In the genomic region with DNA sequence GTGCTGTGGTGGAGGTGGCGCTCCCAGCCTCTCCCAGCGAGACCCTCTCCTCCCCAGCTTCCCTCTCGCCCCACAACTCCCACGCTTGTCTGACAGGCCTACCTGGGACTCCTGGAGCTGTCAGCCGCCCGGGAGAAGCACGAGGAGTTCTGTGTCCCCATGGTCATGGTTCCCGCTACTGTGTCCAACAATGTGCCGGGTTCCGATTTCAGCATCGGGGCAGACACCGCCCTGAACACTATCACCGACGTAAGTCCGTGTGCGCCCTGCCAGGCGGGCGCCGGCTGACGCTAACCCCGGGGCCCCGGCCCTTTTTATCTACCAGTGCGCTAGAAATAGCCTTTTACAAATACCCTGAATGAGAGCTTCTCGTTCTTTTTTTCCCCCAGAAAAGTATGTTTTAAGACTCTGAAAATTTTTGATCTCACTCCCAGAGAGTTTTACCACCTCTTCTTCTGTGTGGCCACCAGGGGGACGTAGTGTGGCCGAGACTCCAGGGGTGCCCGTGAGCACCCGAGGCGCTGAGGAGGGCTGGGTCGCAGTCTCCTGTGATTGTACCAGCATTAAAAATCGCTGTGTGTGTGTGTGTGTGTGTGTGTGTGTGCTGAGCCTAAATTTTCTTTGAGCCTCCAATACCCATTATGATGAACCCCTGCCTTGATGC, we compare ENCODE assay signal across 9 cellular contexts. TPM values are rescaled to one million over a fixed set of nuclear protein-coding genes. Genes with fewer than 3 reads are reported as not detected.
DNase-seq lines count a peak whose midpoint lies in the region; TF ChIP-seq lines count a peak whose summit lies in the region.
"Had no signal": no experiment of that assay in that cellular context is flagged by ENCODE, and none has a peak within 500 bp of the region (broad histone marks: within the 10 kb centered on the region; RNA-seq: fewer than 3 reads in every experiment).

No MANE protein-coding gene starts in this region.

- DNase-seq in NCI-H82 (lab: John Stamatoyannopoulos, UW) (peak; percentile 37), NCI-H82 treated with DMSO at 0.1 percent for 48 hours (lab: John Stamatoyannopoulos, UW; ENCODE audit: unreplicated experiment) (no peak), PC-9 (no peak), fibroblast of gingiva (ENCODE audit: low read depth) (peak; percentile 32), smooth muscle cell (lab: John Stamatoyannopoulos, UW; ENCODE audit: unreplicated experiment) (no peak), LoVo (ENCODE audit: low spot score) (no peak), SHP77 (lab: John Stamatoyannopoulos, UW) (no peak)
- DNase-seq in activated CD8-positive, alpha-beta memory T cell treated with anti-CD3 and anti-CD28 coated beads, Interleukin-2, amount 50 U/mL, for 48 hours, result no peak

- H2AFZ ChIP-seq in PC-9, result no peak overlapping the region
- no peak overlapping the region for H2AFZ ChIP-seq in smooth muscle cell (ENCODE audit: low read depth)

- WGBS in smooth muscle cell (ENCODE audit: low lambda C conversion rate), result 92% methylated on average over 31 of the region's 31 CpGs

- no TSS peak for BruUV-seq in PC-9 (replicated peaks; lab: Mats Ljungman, UMichigan)

- H3K9me3 ChIP-seq in PC-9 (ENCODE audit: insufficient read depth, low read depth), result no peaks in the 10 kb centered on the region
- H3K9me3 ChIP-seq in smooth muscle cell (replicated peaks; ENCODE audit: low read depth), result no peaks in the 10 kb centered on the region
- H3K9me3 ChIP-seq: BLaER1 had no signal

- H3K79me2 ChIP-seq in PC-9 (ENCODE audit: low read depth) (no peaks in the 10 kb centered on the region), smooth muscle cell (ENCODE audit: low read depth) (no peaks in the 10 kb centered on the region)

- H3K27ac ChIP-seq in PC-9 (no peak overlapping the region), smooth muscle cell (ENCODE audit: low read depth) (no peak overlapping the region)
- H3K27ac ChIP-seq: BLaER1 had no signal

- intact Hi-C loops in PC-9 (cut with micrococcal nuclease; ENCODE audit: unreplicated experiment), result no loop called here

- TF ChIP-seq CTCF in PC-9 (conservative IDR thresholded peaks at IDR 0.05) (peak; percentile 55), smooth muscle cell (IDR thresholded peaks at IDR 0.05; ENCODE audit: borderline replicate concordance, insufficient read depth, poor library complexity, severe bottlenecking) (peak; percentile 50)

- H3K9me2 ChIP-seq in PC-9 (ENCODE audit: insufficient read depth), result no peaks in the 10 kb centered on the region

- CTCF ChIA-PET in PC-9 (lab: Charles Lee), result interaction anchor here (0.6 kb wide), 1 partner anchor 1574 kb away, joined by 4 read pairs; no protein-coding TSS in a partner anchor

- no peak overlapping the region for H3K4me3 ChIP-seq in PC-9
- no peak overlapping the region for H3K4me3 ChIP-seq in smooth muscle cell
- H3K4me3 ChIP-seq: BLaER1 had no signal

- POLR2A ChIA-PET in PC-9 (lab: Charles Lee; ENCODE audit: unreplicated experiment), result no interaction called here

- H4K20me1 ChIP-seq in PC-9 (ENCODE audit: insufficient read depth) (no peaks in the 10 kb centered on the region), smooth muscle cell (ENCODE audit: low read depth) (no peaks in the 10 kb centered on the region)

- H3K4me2 ChIP-seq in PC-9 (no peak overlapping the region), smooth muscle cell (no peak overlapping the region)
- H3K4me2 ChIP-seq: BLaER1 had no signal

- H3K27me3 ChIP-seq in PC-9 (ENCODE audit: insufficient read depth, low read depth) (no peaks in the 10 kb centered on the region), smooth muscle cell (ENCODE audit: low read depth) (no peaks in the 10 kb centered on the region)
- H3K27me3 ChIP-seq: BLaER1 had no signal

- H3F3A ChIP-seq in PC-9 (ENCODE audit: insufficient read depth, low read depth) (no peaks in the 10 kb centered on the region), smooth muscle cell (ENCODE audit: low read depth) (no peaks in the 10 kb centered on the region)

- H3K9ac ChIP-seq in smooth muscle cell (ENCODE audit: low read depth), result no peak overlapping the region
- H3K9ac ChIP-seq: BLaER1 had no signal

- H3K36me3 ChIP-seq in PC-9 (ENCODE audit: low read depth) (0 out of 2 replicates have a peak, but pooled peaks cover 4% of the 10 kb centered on the region), smooth muscle cell (ENCODE audit: low read depth) (peaks cover 4% of the 10 kb centered on the region)

- H3K4me1 ChIP-seq in PC-9 (replicated peaks; ENCODE audit: insufficient read depth) (no peaks in the 10 kb centered on the region), smooth muscle cell (ENCODE audit: low read depth) (no peaks in the 10 kb centered on the region)

RNA-seq across cellular contexts. Expression of a gene that starts 52.6 kb away (rescaled TPM):
- total RNA-seq in PC-9 (2021) (222 and 234 TPM in 2 replicates), smooth muscle cell (178 and 183 TPM in 2 replicates)
- 203 and 251 TPM in 2 replicates for polyA plus RNA-seq in smooth muscle cell

RNA-seq across cellular contexts. Expression of a gene that starts 52.7 kb away (rescaled TPM):
- 92.3 and 124 TPM in 2 replicates for total RNA-seq in PC-9 (2021)
- total RNA-seq in smooth muscle cell, result 55.9 and 61.3 TPM in 2 replicates
- 49.2 and 53.8 TPM in 2 replicates for polyA plus RNA-seq in smooth muscle cell

Comparison
In these comparisons a context has a peak if more than half of its experiments do, and no peak if none do; other contexts are left out.
1. DNase-seq: peak in NCI-H82 (single experiment) and fibroblast of gingiva (single experiment); none in NCI-H82 treated with DMSO at 0.1 percent for 48 hours (single experiment), PC-9 (0 of 2), smooth muscle cell (single experiment), LoVo (single experiment), SHP77 (0 of 2) and activated CD8-positive, alpha-beta memory T cell treated with anti-CD3 and anti-CD28 coated beads, Interleukin-2, amount 50 U/mL, for 48 hours (single experiment).